ENCODE assay signal across 2 cellular contexts in genomic region chr15:69904296-69904560, GRCh38.
TF ChIP-seq lines count a peak whose summit lies in the region.

No MANE protein-coding gene starts in this region.

TF ChIP-seq in HEK293, 187 proteins besides CTCF, POLR2A, EP300 and RAD21 (continued from another document):
- TF ChIP-seq ZNF26 (tag by site-specific recombination; IDR thresholded peaks at IDR 0.05) (no peak), ZFHX2 (tag by site-specific recombination; conservative IDR thresholded peaks at IDR 0.05) (no peak), ZNF785 (tag by site-specific recombination; IDR thresholded peaks at IDR 0.05) (no peak), ZBTB7A (tag by site-specific recombination; IDR thresholded peaks at IDR 0.05; ENCODE audit: low read depth) (no peak), ZNF148 (tag by site-specific recombination; IDR thresholded peaks at IDR 0.05; ENCODE audit: borderline replicate concordance) (no peak), GLIS1 (tag by site-specific recombination; IDR thresholded peaks at IDR 0.05) (peak; percentile 38; the same call in 1 of the 2 replicates), ZNF366 (tag by site-specific recombination; conservative IDR thresholded peaks at IDR 0.05) (no peak), SP7 (tag by site-specific recombination; IDR thresholded peaks at IDR 0.05) (0 out of 2 replicates have a peak, but pooled peaks have one; percentile 21), ZNF76 (tag by site-specific recombination; IDR thresholded peaks at IDR 0.05; ENCODE audit: borderline replicate concordance, low read depth) (no peak), ZNF175 (tag by site-specific recombination; IDR thresholded peaks at IDR 0.05) (no peak), ZIC2 (tag by site-specific recombination; IDR thresholded peaks at IDR 0.05) (peak; percentile 41), TRIM28 (IDR thresholded peaks at IDR 0.05; ENCODE audit: borderline replicate concordance, low read length) (no peak), ZNF561 (tag by site-specific recombination; IDR thresholded peaks at IDR 0.05; ENCODE audit: borderline replicate concordance) (no peak), ZNF624 (tag by site-specific recombination; IDR thresholded peaks at IDR 0.05) (no peak), PRDM1 (tag by site-specific recombination; IDR thresholded peaks at IDR 0.05) (no peak), ZNF692 (tag by site-specific recombination; IDR thresholded peaks at IDR 0.05) (no peak), ZNF341 (tag by site-specific recombination; IDR thresholded peaks at IDR 0.05; ENCODE audit: low read depth) (no peak), ZXDB (tag by site-specific recombination; IDR thresholded peaks at IDR 0.05) (0 out of 2 replicates have a peak, but pooled peaks have one; percentile 18), ZNF707 (tag by site-specific recombination; IDR thresholded peaks at IDR 0.05) (no peak), ZBTB44 (tag by site-specific recombination; IDR thresholded peaks at IDR 0.05) (0 out of 2 replicates have a peak, but pooled peaks have one; percentile 46)

TF ChIP-seq in IMR-90, 13 proteins besides CTCF, POLR2A, EP300 and RAD21 (continued from another document):
- TF ChIP-seq ELK1 (IDR thresholded peaks at IDR 0.05; ENCODE audit: borderline replicate concordance, low read depth, low read length): no peak
- TF ChIP-seq CHD1 (IDR thresholded peaks at IDR 0.05; ENCODE audit: low read depth, low read length): no peak
- no peak for TF ChIP-seq MAZ (IDR thresholded peaks at IDR 0.05; ENCODE audit: borderline replicate concordance, low read depth, low read length)
- no peak for TF ChIP-seq CEBPB (IDR thresholded peaks at IDR 0.05; ENCODE audit: low read depth, low read length)
- no peak for TF ChIP-seq NFE2L2 (IDR thresholded peaks at IDR 0.05; ENCODE audit: low read depth, low read length)
- no peak for TF ChIP-seq FOS (IDR thresholded peaks at IDR 0.05; ENCODE audit: low read depth, low read length)
